8 cellular contexts compared by ENCODE assay signal in genomic region chr11:10459029-10459970, GRCh38. TPM values are rescaled to one million over a fixed set of nuclear protein-coding genes. Genes with fewer than 3 reads are reported as not detected.
DNase-seq lines count a peak whose midpoint lies in the region; ATAC-seq and TF ChIP-seq lines count a peak whose summit lies in the region.

No MANE protein-coding gene starts in this region.

- TF ChIP-seq POLR2A in gastroesophageal sphincter (IDR thresholded peaks at IDR 0.05): no peak

- TF ChIP-seq CTCF in heart right ventricle (IDR thresholded peaks at IDR 0.05) (no peak), gastroesophageal sphincter (IDR thresholded peaks at IDR 0.05) (no peak)

- peak overlapping the region in 1 of 10 donors; percentile 88 for H3K27ac ChIP-seq in heart right ventricle
- H3K27ac ChIP-seq in gastroesophageal sphincter: no peak overlapping the region

- intact Hi-C loops in activated CD4-positive, alpha-beta memory T cell treated with anti-CD3 and anti-CD28 coated beads for 36 hours (cut with micrococcal nuclease): loop anchor here (1.0 to 10.0 kb wide), 11 partner anchors 16 to 1774 kb away; partner anchors contain the start of genes ADM, RNF141, RPL27A and TRIM66
- intact Hi-C loops in heart right ventricle (cut with DNase I): no loop called here

- no peak for TF ChIP-seq EP300 in gastroesophageal sphincter (IDR thresholded peaks at IDR 0.05)

- POLR2A ChIA-PET in activated CD4-positive, alpha-beta memory T cell treated with anti-CD3 and anti-CD28 coated beads for 36 hours (lab: Charles Lee): interaction anchor here (0.6 to 2.1 kb wide), 7 partner anchors 9 to 999 kb away, joined by 3 to 14 read pairs (median 4); partner anchors contain the start of genes EIF4G2, RNF141 and ZNF143

- WGBS in heart right ventricle, 2 donors: 68% methylated on average over 7 of the region's 7 CpGs
- 75 to 94% methylated on average over 3 of the region's 7 CpGs for WGBS in gastroesophageal sphincter (ENCODE audit: low coverage in 1 of 2), 2 donors

- H3K4me1 Mint-ChIP-seq in activated CD4-positive, alpha-beta memory T cell treated with anti-CD3 and anti-CD28 coated beads for 36 hours (ENCODE audit: low read depth): peaks cover 56% of the 10 kb centered on the region
- peaks cover 65% of the 10 kb centered on the region for H3K4me1 Mint-ChIP-seq in stimulated activated effector memory CD8-positive, alpha-beta T cell treated with anti-CD3 and anti-CD28 coated beads, Interleukin-12 subunit alpha, Interleukin-12 subunit beta, amount 100 ng/mL, for 72 hours

- H3K27me3 ChIP-seq in heart right ventricle (peaks cover 0 to 11% (median 0%) of the 10 kb centered on the region in 7 donors), gastroesophageal sphincter (no peaks in the 10 kb centered on the region)

- H3K9me3 ChIP-seq in heart right ventricle: no peaks in the 10 kb centered on the region
- no peaks in the 10 kb centered on the region for H3K9me3 ChIP-seq in gastroesophageal sphincter

- no peaks in the 10 kb centered on the region for H3K27me3 Mint-ChIP-seq in activated CD4-positive, alpha-beta memory T cell treated with anti-CD3 and anti-CD28 coated beads for 36 hours

- peak overlapping the region; percentile 99 for H3K27ac Mint-ChIP-seq in activated CD4-positive, alpha-beta memory T cell treated with anti-CD3 and anti-CD28 coated beads for 36 hours
- peak overlapping the region; percentile 97 for H3K27ac Mint-ChIP-seq in stimulated activated effector memory CD8-positive, alpha-beta T cell treated with anti-CD3 and anti-CD28 coated beads, Interleukin-12 subunit alpha, Interleukin-12 subunit beta, amount 100 ng/mL, for 72 hours

- DNase-seq in KG1 (lab: John Stamatoyannopoulos, UW) (peak; percentile 46), heart right ventricle (no peak), EL (no peak)
- peak; percentile 80 for DNase-seq in activated CD4-positive, alpha-beta memory T cell treated with anti-CD3 and anti-CD28 coated beads for 36 hours
- peak; percentile 25 to 80 for DNase-seq in stimulated activated effector memory CD8-positive, alpha-beta T cell treated with anti-CD3 and anti-CD28 coated beads, Interleukin-12 subunit alpha, Interleukin-12 subunit beta, amount 100 ng/mL, for 72 hours (ENCODE audit: low spot score in 2 of 2)

- H3K4me3 Mint-ChIP-seq in activated CD4-positive, alpha-beta memory T cell treated with anti-CD3 and anti-CD28 coated beads for 36 hours: peak overlapping the region; percentile 71
- peak overlapping the region; percentile 84 for H3K4me3 Mint-ChIP-seq in stimulated activated effector memory CD8-positive, alpha-beta T cell treated with anti-CD3 and anti-CD28 coated beads, Interleukin-12 subunit alpha, Interleukin-12 subunit beta, amount 100 ng/mL, for 72 hours

- CTCF ChIA-PET in activated CD4-positive, alpha-beta memory T cell treated with anti-CD3 and anti-CD28 coated beads for 36 hours (lab: Charles Lee): interaction anchor here (1.1 to 8.8 kb wide), 6 partner anchors 29 to 195 kb away, joined by 4 to 74 read pairs (median 8); partner anchors contain the start of gene RNF141

- H3K36me3 ChIP-seq in heart right ventricle (peaks cover 0 to 32% (median 0%) of the 10 kb centered on the region in 9 donors), gastroesophageal sphincter (peaks cover 0 to 19% of the 10 kb centered on the region in 2 donors)

- H3K4me3 ChIP-seq in GM08714 (ENCODE audit: low read length) (peak overlapping the region; percentile 25; the same call in 1 of the 2 replicates), heart right ventricle (peak overlapping the region in 1 of 10 donors; percentile 56), gastroesophageal sphincter (no peak overlapping the region)

- ATAC-seq in GM21447 (IDR thresholded peaks at IDR 0.05; ENCODE audit: unreplicated experiment) (peak; percentile 52), heart right ventricle (peak in 6 of 8 donors; percentile 28 to 62 (median 46)), gastroesophageal sphincter (no peak)
- peak; percentile 78 for ATAC-seq in stimulated activated effector memory CD8-positive, alpha-beta T cell treated with anti-CD3 and anti-CD28 coated beads, Interleukin-12 subunit alpha, Interleukin-12 subunit beta, amount 100 ng/mL, for 72 hours

- H3K9me3 Mint-ChIP-seq in activated CD4-positive, alpha-beta memory T cell treated with anti-CD3 and anti-CD28 coated beads for 36 hours: no peaks in the 10 kb centered on the region
- H3K9me3 Mint-ChIP-seq in stimulated activated effector memory CD8-positive, alpha-beta T cell treated with anti-CD3 and anti-CD28 coated beads, Interleukin-12 subunit alpha, Interleukin-12 subunit beta, amount 100 ng/mL, for 72 hours: no peaks in the 10 kb centered on the region

- peaks cover 17% of the 10 kb centered on the region for H3K36me3 Mint-ChIP-seq in activated CD4-positive, alpha-beta memory T cell treated with anti-CD3 and anti-CD28 coated beads for 36 hours
- H3K36me3 Mint-ChIP-seq in stimulated activated effector memory CD8-positive, alpha-beta T cell treated with anti-CD3 and anti-CD28 coated beads, Interleukin-12 subunit alpha, Interleukin-12 subunit beta, amount 100 ng/mL, for 72 hours: peaks cover 72% of the 10 kb centered on the region

- peaks cover 0 to 63% (median 5%) of the 10 kb centered on the region in 9 donors for H3K4me1 ChIP-seq in heart right ventricle
- peaks cover 0 to 28% (median 18%) of the 10 kb centered on the region in 3 donors for H3K4me1 ChIP-seq in gastroesophageal sphincter

RNA-seq across cellular contexts. Expression of gene AMPD3, which starts 4.2 kb away (rescaled TPM):
- total RNA-seq in activated CD4-positive, alpha-beta memory T cell treated with anti-CD3 and anti-CD28 coated beads for 36 hours: 10 to 100 TPM; 25.5 to 25.7 TPM
- total RNA-seq in heart right ventricle (1 to 10 TPM; 1.4 to 8.7 (median 2.6) TPM), gastroesophageal sphincter (1 to 10 TPM; 4.3 to 7.3 (median 5.4) TPM)
- polyA plus RNA-seq in heart right ventricle: 1 to 10 TPM in 1 of 2 donors, under 1 TPM in 1; 0.59 to 1.2 TPM

Comparison
In these comparisons a context has a peak if more than half of its experiments do, and no peak if none do; other contexts are left out.
1. DNase-seq: peak in KG1 (single experiment), activated CD4-positive, alpha-beta memory T cell treated with anti-CD3 and anti-CD28 coated beads for 36 hours (single experiment) and stimulated activated effector memory CD8-positive, alpha-beta T cell treated with anti-CD3 and anti-CD28 coated beads, Interleukin-12 subunit alpha, Interleukin-12 subunit beta, amount 100 ng/mL, for 72 hours (2 of 2); none in heart right ventricle (0 of 2) and EL (single experiment).